ENCODE assay signal across 17 cellular contexts in genomic region chr9:35566417-35566816, GRCh38. TPM values are rescaled to one million over a fixed set of nuclear protein-coding genes. Genes with fewer than 3 reads are reported as not detected.
A peak's percentile ranks its signal among the peaks of the same experiment; 100 is the strongest.
DNase-seq lines count a peak whose midpoint lies in the region; ATAC-seq and TF ChIP-seq lines count a peak whose summit lies in the region.
"Had no signal": no experiment of that assay in that cellular context is flagged by ENCODE, and none has a peak within 500 bp of the region (broad histone marks: within the 10 kb centered on the region; RNA-seq: fewer than 3 reads in every experiment).

No MANE protein-coding gene starts in this region.

- intact Hi-C loops in CD14-positive monocyte (cut with micrococcal nuclease): no loop called here

- peak overlapping the region in 3 of 7 donors; percentile 9 to 76 (median 56) for H3K27ac Mint-ChIP-seq in CD14-positive monocyte
- H3K27ac Mint-ChIP-seq: B cell had no signal

- H3K4me1 Mint-ChIP-seq in CD14-positive monocyte: peaks cover 34% of the 10 kb centered on the region

- H3K27me3 ChIP-seq in H7 (ENCODE audit: control insufficient read depth, insufficient read depth, low read length): no peaks in the 10 kb centered on the region
- H3K27me3 ChIP-seq: testis had no signal

- H3K27me3 Mint-ChIP-seq in CD14-positive monocyte (ENCODE audit: low read depth in 3 of 3): no peaks in the 10 kb centered on the region
- H3K27me3 Mint-ChIP-seq: B cell had no signal

- no peak overlapping the region for H3K4me3 ChIP-seq in H7 (ENCODE audit: insufficient read depth, low read depth, low read length)
- H3K4me3 ChIP-seq: prostate gland, testis had no signal

- peak; percentile 41 for DNase-seq in AG08396 (ENCODE audit: low spot score)
- DNase-seq in H7: peak; percentile 27
- DNase-seq in glomerular visceral epithelial cell (ENCODE audit: extremely low spot score): peak; percentile 23
- no peak for DNase-seq in SKM-1 treated with dmso at 0.1 percent for 144 hours (lab: John Stamatoyannopoulos, UW; ENCODE audit: unreplicated experiment)
- no peak for DNase-seq in cerebellar nuclear complex (lab: John Stamatoyannopoulos, UW)
- no peak for DNase-seq in NCI-H1436 (lab: John Stamatoyannopoulos, UW)
- no peak for DNase-seq in CD14-positive monocyte (ENCODE audit: low spot score)
- DNase-seq: activated CD8-positive, alpha-beta memory T cell treated with anti-CD3 and anti-CD28 coated beads for 24 hours; activated naive CD4-positive, alpha-beta T cell treated with Interleukin-2 at 50 U/mL for 16 hours; Karpas-422; left cardiac atrium; NCI-H2081; SHP77 treated with DMSO at 0.1 percent for 48 hours; testis had no signal

- peaks cover 0 to 2% (median 0%) of the 10 kb centered on the region in 7 donors for H3K9me3 Mint-ChIP-seq in CD14-positive monocyte

- peaks cover 10 to 15% of the 10 kb centered on the region in 2 donors for H3K36me3 Mint-ChIP-seq in CD14-positive monocyte

- no peak overlapping the region for H3K4me3 Mint-ChIP-seq in CD14-positive monocyte
- H3K4me3 Mint-ChIP-seq: B cell had no signal

- ATAC-seq in SK-N-SH treated with all-trans-retinoic acid at 6 μM for 48 hours: peak; percentile 39
- ATAC-seq: left cardiac atrium had no signal

- no peak for TF ChIP-seq CTCF in CD14-positive monocyte (IDR thresholded peaks at IDR 0.05)

- no peaks in the 10 kb centered on the region for H3K36me3 ChIP-seq in H7 (replicated peaks; ENCODE audit: control insufficient read depth, insufficient read depth, low read length)
- H3K36me3 ChIP-seq: prostate gland had no signal

TF ChIP-seq in SK-N-SH treated with all-trans-retinoic acid at 6 μM for 48 hours, 23 proteins besides CTCF, POLR2A, EP300 and RAD21:
- TF ChIP-seq ZNF70 (CRISPR knock-in tag; IDR thresholded peaks at IDR 0.05): no peak
- TF ChIP-seq RARB (CRISPR knock-in tag; IDR thresholded peaks at IDR 0.05): no peak
- TF ChIP-seq ISL1 (CRISPR knock-in tag; IDR thresholded peaks at IDR 0.05): no peak
- TF ChIP-seq, protein P1, sequence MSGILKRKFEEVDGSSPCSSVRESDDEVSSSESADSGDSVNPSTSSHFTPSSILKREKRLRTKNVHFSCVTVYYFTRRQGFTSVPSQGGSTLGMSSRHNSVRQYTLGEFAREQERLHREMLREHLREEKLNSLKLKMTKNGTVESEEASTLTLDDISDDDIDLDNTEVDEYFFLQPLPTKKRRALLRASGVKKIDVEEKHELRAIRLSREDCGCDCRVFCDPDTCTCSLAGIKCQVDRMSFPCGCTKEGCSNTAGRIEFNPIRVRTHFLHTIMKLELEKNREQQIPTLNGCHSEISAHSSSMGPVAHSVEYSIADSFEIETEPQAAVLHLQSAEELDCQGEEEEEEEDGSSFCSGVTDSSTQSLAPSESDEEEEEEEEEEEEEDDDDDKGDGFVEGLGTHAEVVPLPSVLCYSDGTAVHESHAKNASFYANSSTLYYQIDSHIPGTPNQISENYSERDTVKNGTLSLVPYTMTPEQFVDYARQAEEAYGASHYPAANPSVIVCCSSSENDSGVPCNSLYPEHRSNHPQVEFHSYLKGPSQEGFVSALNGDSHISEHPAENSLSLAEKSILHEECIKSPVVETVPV (CRISPR knock-in tag; IDR thresholded peaks at IDR 0.05): no peak
- TF ChIP-seq ESRRG (CRISPR knock-in tag; IDR thresholded peaks at IDR 0.05): no peak
- TF ChIP-seq, protein P2, sequence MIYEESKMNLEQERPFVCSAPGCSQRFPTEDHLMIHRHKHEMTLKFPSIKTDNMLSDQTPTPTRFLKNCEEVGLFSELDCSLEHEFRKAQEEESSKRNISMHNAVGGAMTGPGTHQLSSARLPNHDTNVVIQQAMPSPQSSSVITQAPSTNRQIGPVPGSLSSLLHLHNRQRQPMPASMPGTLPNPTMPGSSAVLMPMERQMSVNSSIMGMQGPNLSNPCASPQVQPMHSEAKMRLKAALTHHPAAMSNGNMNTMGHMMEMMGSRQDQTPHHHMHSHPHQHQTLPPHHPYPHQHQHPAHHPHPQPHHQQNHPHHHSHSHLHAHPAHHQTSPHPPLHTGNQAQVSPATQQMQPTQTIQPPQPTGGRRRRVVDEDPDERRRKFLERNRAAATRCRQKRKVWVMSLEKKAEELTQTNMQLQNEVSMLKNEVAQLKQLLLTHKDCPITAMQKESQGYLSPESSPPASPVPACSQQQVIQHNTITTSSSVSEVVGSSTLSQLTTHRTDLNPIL (CRISPR knock-in tag; IDR thresholded peaks at IDR 0.05; ENCODE audit: low read depth): no peak
- no peak for TF ChIP-seq GLIS3 (CRISPR knock-in tag; IDR thresholded peaks at IDR 0.05)

RNA-seq across cellular contexts. Expression of gene TESK1, which starts 38.6 kb away (rescaled TPM):
- total RNA-seq in H7 (2014; rRNA removed; shearing (Covaris generic)): 6.0 and 11.9 TPM in 2 replicates
- polyA plus RNA-seq in CD14-positive monocyte: 1 to 10 TPM; 2.9 TPM

RNA-seq across cellular contexts. Expression of gene CD72, which starts 51.8 kb away (rescaled TPM):
- 1.9 and 4.6 TPM in 2 replicates for total RNA-seq in H7 (2014; rRNA removed; shearing (Covaris generic))
- polyA plus RNA-seq in CD14-positive monocyte: 1 to 10 TPM; 1.6 to 1.8 TPM

Comparison
In these comparisons a context has a peak if more than half of its experiments do, and no peak if none do; other contexts are left out.
1. DNase-seq: peak in AG08396 (single experiment), H7 (single experiment) and glomerular visceral epithelial cell (single experiment); none in SKM-1 treated with dmso at 0.1 percent for 144 hours (single experiment), cerebellar nuclear complex (0 of 2), NCI-H1436 (single experiment) and CD14-positive monocyte (single experiment).